8 cellular contexts compared by ENCODE assay signal in genomic region chr7:34906266-34906850, GRCh38.
DNase-seq lines count a peak whose midpoint lies in the region; ATAC-seq and TF ChIP-seq lines count a peak whose summit lies in the region.
"Not testable (repeated sequence)": the region's sequence is repeated elsewhere in the genome, so short reads cannot be mapped to it uniquely, and the experiment has no call there.

No MANE protein-coding gene starts in this region.

- intact Hi-C loops in Caco-2 (cut with micrococcal nuclease; ENCODE audit: unreplicated experiment); activated CD8-positive, alpha-beta T cell treated with anti-CD3 and anti-CD28 coated beads for 36 hours (cut with micrococcal nuclease); left ventricle myocardium superior (cut with micrococcal nuclease); transverse colon (cut with DNase I; ENCODE audit: low total_unique reads): not testable (repeated sequence)

- DNase-seq in Caco-2, result peak; percentile 47 to 54
- DNase-seq in LNCaP clone FGC (ENCODE audit: low read depth); astrocyte of the cerebellum (ENCODE audit: low read depth): not testable (repeated sequence)
- peak; percentile 9 for DNase-seq in NT2/D1 (ENCODE audit: low read depth, low spot score)
- peak; percentile 5 for DNase-seq in activated CD8-positive, alpha-beta T cell treated with anti-CD3 and anti-CD28 coated beads for 36 hours
- DNase-seq in left ventricle myocardium superior, result peak; percentile 25
- peak in 4 of 10 donors; percentile 24 to 62 (median 36) for DNase-seq in naive thymus-derived CD8-positive, alpha-beta T cell
- peak; percentile 22 for DNase-seq in transverse colon

- H3K9me3 Mint-ChIP-seq in Caco-2 (ENCODE audit: unreplicated experiment); activated CD8-positive, alpha-beta T cell treated with anti-CD3 and anti-CD28 coated beads for 36 hours; naive thymus-derived CD8-positive, alpha-beta T cell: not testable (repeated sequence)

- CTCF ChIA-PET in Caco-2 (lab: Charles Lee), result interaction anchor here (0.6 kb wide), 1 partner anchor 800 kb away, joined by 3 read pairs; no protein-coding TSS in a partner anchor
- CTCF ChIA-PET in activated CD8-positive, alpha-beta T cell treated with anti-CD3 and anti-CD28 coated beads for 36 hours (lab: Charles Lee), result not testable (repeated sequence)

- TF ChIP-seq POLR2A in transverse colon (IDR thresholded peaks at IDR 0.05), result not testable (repeated sequence)

- TF ChIP-seq EP300 in transverse colon (IDR thresholded peaks at IDR 0.05; ENCODE audit: low read depth), result not testable (repeated sequence)

- H3K27ac Mint-ChIP-seq in Caco-2 (ENCODE audit: unreplicated experiment); activated CD8-positive, alpha-beta T cell treated with anti-CD3 and anti-CD28 coated beads for 36 hours: not testable (repeated sequence)
- peak overlapping the region in 2 of 10 donors; percentile 31 to 34 for H3K27ac Mint-ChIP-seq in naive thymus-derived CD8-positive, alpha-beta T cell

- not testable (repeated sequence) for TF ChIP-seq CTCF in Caco-2 (IDR thresholded peaks at IDR 0.05; ENCODE audit: insufficient read depth in 1 of 2, low read depth in 1 of 2, low read length in 1 of 2, severe bottlenecking in 1 of 2, unreplicated experiment in 1 of 2); LNCaP clone FGC (IDR thresholded peaks at IDR 0.05; ENCODE audit: control insufficient read depth, extremely low read depth, insufficient read depth); activated CD8-positive, alpha-beta T cell treated with anti-CD3 and anti-CD28 coated beads for 36 hours (IDR thresholded peaks at IDR 0.05); astrocyte of the cerebellum (IDR thresholded peaks at IDR 0.05; ENCODE audit: low read depth, low read length, missing control alignments); transverse colon (IDR thresholded peaks at IDR 0.05)

- H3K9me3 ChIP-seq in Caco-2; NT2/D1 (ENCODE audit: insufficient read depth, low read length); transverse colon: not testable (repeated sequence)

- not testable (repeated sequence) for H3K4me1 ChIP-seq in Caco-2; NT2/D1 (ENCODE audit: insufficient read depth, insufficient read length); transverse colon

- not testable (repeated sequence) for BruUV-seq in Caco-2 (replicated peaks; lab: Mats Ljungman, UMichigan)

- peak overlapping the region; percentile 37 for H3K4me3 ChIP-seq in Caco-2 (ENCODE audit: low read depth, low read length)
- H3K4me3 ChIP-seq in LNCaP clone FGC (ENCODE audit: low read depth, low read length), result 0 out of 2 replicates have a peak overlapping the region, but pooled peaks have one; percentile 18
- H3K4me3 ChIP-seq in NT2/D1 (ENCODE audit: insufficient read length, low read depth), result peak overlapping the region; percentile 18
- peak overlapping the region; percentile 24 for H3K4me3 ChIP-seq in astrocyte of the cerebellum (ENCODE audit: low read depth, low read length)
- H3K4me3 ChIP-seq in transverse colon, result peak overlapping the region in 3 of 4 donors; percentile 3 to 19 (median 18)

- not testable (repeated sequence) for H3K4me1 Mint-ChIP-seq in Caco-2 (ENCODE audit: low read depth, unreplicated experiment); activated CD8-positive, alpha-beta T cell treated with anti-CD3 and anti-CD28 coated beads for 36 hours (ENCODE audit: low read depth); naive thymus-derived CD8-positive, alpha-beta T cell

- not testable (repeated sequence) for H3K27me3 Mint-ChIP-seq in Caco-2 (ENCODE audit: insufficient read depth, unreplicated experiment); activated CD8-positive, alpha-beta T cell treated with anti-CD3 and anti-CD28 coated beads for 36 hours
- H3K27me3 Mint-ChIP-seq in naive thymus-derived CD8-positive, alpha-beta T cell, result peaks cover 6 to 32% (median 11%) of the 10 kb centered on the region in 5 donors

- POLR2A ChIA-PET in Caco-2 (lab: Charles Lee); activated CD8-positive, alpha-beta T cell treated with anti-CD3 and anti-CD28 coated beads for 36 hours (lab: Charles Lee); naive thymus-derived CD8-positive, alpha-beta T cell (lab: Charles Lee): not testable (repeated sequence)

- peak overlapping the region; percentile 73 for H3K4me3 Mint-ChIP-seq in Caco-2 (ENCODE audit: unreplicated experiment)
- H3K4me3 Mint-ChIP-seq in activated CD8-positive, alpha-beta T cell treated with anti-CD3 and anti-CD28 coated beads for 36 hours, result peak overlapping the region; percentile 31
- H3K4me3 Mint-ChIP-seq in naive thymus-derived CD8-positive, alpha-beta T cell, result peak overlapping the region; percentile 39 to 81 (median 68)

- 44% methylated on average over 30 of the region's 30 CpGs; no CpG with 5 or more reads in 1 of the 2 donors for WGBS in transverse colon (ENCODE audit: low coverage in 1 of 2), 2 donors

- H3K27me3 ChIP-seq in Caco-2 (replicated peaks; ENCODE audit: control insufficient read depth, insufficient read depth, low read length); NT2/D1 (ENCODE audit: insufficient read depth, insufficient read length); transverse colon: not testable (repeated sequence)

- not testable (repeated sequence) for H3K36me3 Mint-ChIP-seq in Caco-2 (ENCODE audit: insufficient read depth, unreplicated experiment); activated CD8-positive, alpha-beta T cell treated with anti-CD3 and anti-CD28 coated beads for 36 hours (ENCODE audit: low read depth); naive thymus-derived CD8-positive, alpha-beta T cell

- ATAC-seq in activated CD8-positive, alpha-beta T cell treated with anti-CD3 and anti-CD28 coated beads for 36 hours; left ventricle myocardium superior; naive thymus-derived CD8-positive, alpha-beta T cell: not testable (repeated sequence)

- H3K27ac ChIP-seq in transverse colon, result not testable (repeated sequence)

- in situ Hi-C loops in astrocyte of the cerebellum (cut with HindIII; ENCODE audit: low sequenced_read_pairs); transverse colon (cut with MboI; ENCODE audit: low pct_ligation_motif_present in 1 of 4, low pct_unique_long_range_greater_than_20kb in 1 of 4, low sequenced_read_pairs in 3 of 4): not testable (repeated sequence)

- peak overlapping the region; percentile 44 for H3K9ac ChIP-seq in NT2/D1 (ENCODE audit: insufficient read length, low read depth)

- H3K36me3 ChIP-seq in Caco-2 (ENCODE audit: control insufficient read depth, insufficient read depth, low read length); NT2/D1 (ENCODE audit: insufficient read depth, insufficient read length, low read length); transverse colon: not testable (repeated sequence)
